11 cellular contexts compared by ENCODE assay signal in genomic region chr5:150509992-150510391, GRCh38. TPM values are rescaled to one million over a fixed set of nuclear protein-coding genes. Genes with fewer than 3 reads are reported as not detected.
A peak's percentile ranks its signal among the peaks of the same experiment; 100 is the strongest.
DNase-seq lines count a peak whose midpoint lies in the region; TF ChIP-seq lines count a peak whose summit lies in the region.
"Had no signal": no experiment of that assay in that cellular context is flagged by ENCODE, and none has a peak within 500 bp of the region (broad histone marks: within the 10 kb centered on the region; RNA-seq: fewer than 3 reads in every experiment).

No MANE protein-coding gene starts in this region.

- DNase-seq in Peyer's patch (no peak), NCI-H2196 (lab: John Stamatoyannopoulos, UW; ENCODE audit: unreplicated experiment) (no peak), GM19238 (ENCODE audit: insufficient read length, low spot score) (no peak), NCI-H1436 treated with DMSO at 0.1 percent for 48 hours (lab: John Stamatoyannopoulos, UW) (no peak)
- DNase-seq in activated naive CD4-positive, alpha-beta T cell treated with Interleukin-2 at 50 U/mL for 16 hours: no peak
- DNase-seq: activated effector memory CD4-positive, alpha-beta T cell treated with Interleukin-2 at 50 U/mL for 16 hours; HCEC 1CT; naive B cell had no signal

- H3K27me3 ChIP-seq in Peyer's patch (no peaks in the 10 kb centered on the region), duodenal mucosa (ENCODE audit: control insufficient read depth in 1 of 2, insufficient read depth in 2 of 2, low read length in 2 of 2) (no peaks in the 10 kb centered on the region), mucosa of rectum (ENCODE audit: control insufficient read depth in 2 of 2, insufficient read depth in 2 of 2, low read length in 2 of 2) (no peaks in the 10 kb centered on the region), subcutaneous abdominal adipose tissue (ENCODE audit: control insufficient read depth in 5 of 5, insufficient read depth in 4 of 5, low read length in 5 of 5) (no peaks in the 10 kb centered on the region)

- no peak for TF ChIP-seq CTCF in Peyer's patch (IDR thresholded peaks at IDR 0.05)

- no peaks in the 10 kb centered on the region for H3K36me3 ChIP-seq in Peyer's patch
- H3K36me3 ChIP-seq in duodenal mucosa (ENCODE audit: control insufficient read depth in 1 of 2, insufficient read depth in 2 of 2, low read length in 2 of 2): no peaks in the 10 kb centered on the region
- H3K36me3 ChIP-seq in mucosa of rectum (ENCODE audit: control insufficient read depth in 2 of 2, insufficient read depth in 2 of 2, low read length in 2 of 2): no peaks in the 10 kb centered on the region
- no peaks in the 10 kb centered on the region for H3K36me3 ChIP-seq in subcutaneous abdominal adipose tissue (ENCODE audit: control insufficient read depth in 5 of 5, insufficient read depth in 5 of 5, low read length in 5 of 5)

- no peak for TF ChIP-seq POLR2A in Peyer's patch (IDR thresholded peaks at IDR 0.05)

- H3K27ac ChIP-seq in Peyer's patch (peak overlapping the region in 3 of 4 donors; percentile 73 to 90 (median 88)), duodenal mucosa (ENCODE audit: low read depth, low read length) (peak overlapping the region; percentile 34), mucosa of rectum (ENCODE audit: low read depth in 2 of 2, low read length in 2 of 2) (peak overlapping the region; percentile 95 to 98), subcutaneous abdominal adipose tissue (ENCODE audit: low read depth, low read length) (peak overlapping the region; percentile 90)

- no peak overlapping the region for H3K4me3 ChIP-seq in Peyer's patch
- H3K4me3 ChIP-seq in duodenal mucosa (ENCODE audit: low read depth in 1 of 2, low read length in 2 of 2): no peak overlapping the region
- H3K4me3 ChIP-seq in mucosa of rectum (ENCODE audit: low read length in 2 of 2): peak overlapping the region in 1 of 2 donors; percentile 32
- no peak overlapping the region for H3K4me3 ChIP-seq in subcutaneous abdominal adipose tissue (ENCODE audit: low read depth in 1 of 5, low read length in 5 of 5)

- H3K9me3 ChIP-seq in Peyer's patch: no peaks in the 10 kb centered on the region
- H3K9me3 ChIP-seq in duodenal mucosa (ENCODE audit: control insufficient read depth in 1 of 2, low read length in 2 of 2): no peaks in the 10 kb centered on the region
- H3K9me3 ChIP-seq in mucosa of rectum (ENCODE audit: control insufficient read depth in 2 of 2, low read length in 2 of 2): no peaks in the 10 kb centered on the region
- H3K9me3 ChIP-seq in subcutaneous abdominal adipose tissue (ENCODE audit: control insufficient read depth in 5 of 5, low read length in 5 of 5): no peaks in the 10 kb centered on the region

- H3K9ac ChIP-seq in duodenal mucosa (ENCODE audit: low read depth in 1 of 2, low read length in 2 of 2): peak overlapping the region in 1 of 2 donors; percentile 67
- peak overlapping the region; percentile 63 to 78 for H3K9ac ChIP-seq in mucosa of rectum (ENCODE audit: low read depth in 1 of 2, low read length in 2 of 2)
- no peak overlapping the region for H3K9ac ChIP-seq in subcutaneous abdominal adipose tissue (ENCODE audit: low read length in 5 of 5)

- H3K4me1 ChIP-seq in Peyer's patch: peaks cover 0 to 80% (median 10%) of the 10 kb centered on the region in 4 donors
- peaks cover 60 to 65% of the 10 kb centered on the region in 2 donors for H3K4me1 ChIP-seq in duodenal mucosa (ENCODE audit: control insufficient read depth in 1 of 2, insufficient read depth in 2 of 2, low read length in 2 of 2)
- peaks cover 59 to 66% of the 10 kb centered on the region in 2 donors for H3K4me1 ChIP-seq in mucosa of rectum (ENCODE audit: control insufficient read depth in 2 of 2, insufficient read depth in 2 of 2, low read length in 2 of 2)
- peaks cover 28 to 95% (median 76%) of the 10 kb centered on the region in 5 donors for H3K4me1 ChIP-seq in subcutaneous abdominal adipose tissue (ENCODE audit: control insufficient read depth in 5 of 5, insufficient read depth in 5 of 5, low read length in 5 of 5)

RNA-seq across cellular contexts. Expression of gene NDST1, which starts 2.1 kb away (rescaled TPM):
- total RNA-seq in Peyer's patch: 100 to 1,000 TPM in 2 of 4 donors, 10 to 100 TPM in 2; 80.9 to 168 (median 118) TPM

Comparison
In these comparisons a context has a peak if more than half of its experiments do, and no peak if none do; other contexts are left out.
1. H3K27ac ChIP-seq: peak in every context shown above with its lines; median percentile 96 in mucosa of rectum; 90 in subcutaneous abdominal adipose tissue; 88 in Peyer's patch; 34 in duodenal mucosa.
2. H3K9ac ChIP-seq: peak in mucosa of rectum (2 of 2); none in subcutaneous abdominal adipose tissue (0 of 5).